Comparison of ENCODE assay signal across 31 cellular contexts in genomic region chr4:7369511-7369910, GRCh38.
"Had no signal": no experiment of that assay in that cellular context is flagged by ENCODE, and none has a peak within 500 bp of the region (broad histone marks: within the 10 kb centered on the region; RNA-seq: fewer than 3 reads in every experiment).

No MANE protein-coding gene starts in this region.

- FAIRE-seq: colon had no signal

- H3K36me3 ChIP-seq: adrenal gland, esophagus muscularis mucosa, gastrocnemius medialis, WERI-Rb-1 had no signal

- ATAC-seq: activated CD4-positive, alpha-beta T cell treated with anti-CD3 and anti-CD28 coated beads for 36 hours; activated CD4-positive, CD25-positive, alpha-beta regulatory T cell treated with anti-CD3 and anti-CD28 coated beads, Interleukin-2, amount 50 U/mL, for 24 hours; activated CD8-positive, alpha-beta memory T cell treated with anti-CD3 and anti-CD28 coated beads, Interleukin-2, amount 10 ng/mL, durations not matched to agents 7 days and 5 days; activated CD8-positive, alpha-beta T cell treated with anti-CD3 and anti-CD28 coated beads, Interleukin-2, amount 10 ng/mL, durations not matched to agents 7 days and 5 days; activated naive CD8-positive, alpha-beta T cell treated with anti-CD3 and anti-CD28 coated beads, Interleukin-2, amount 50 U/mL, for 24 hours; body of pancreas; effector memory CD8-positive, alpha-beta T cell; foreskin keratinocyte; gastrocnemius medialis; T-helper 17 cell had no signal

- H3K4me3 ChIP-seq: adrenal gland, body of pancreas, esophagus muscularis mucosa, gastrocnemius medialis had no signal

- H3K27me3 ChIP-seq: body of pancreas, esophagus muscularis mucosa had no signal

- H3K9me3 ChIP-seq: adrenal gland, body of pancreas, esophagus muscularis mucosa, gastrocnemius medialis had no signal

- H3K27ac ChIP-seq: adrenal gland, body of pancreas, esophagus muscularis mucosa, foreskin keratinocyte, gastrocnemius medialis, WERI-Rb-1 had no signal

- H3K4me1 ChIP-seq: adrenal gland, foreskin keratinocyte had no signal

- DNase-seq: activated B cell treated with CpG ODN at 0.5 μM for 24 hours; activated CD4-positive, alpha-beta memory T cell treated with anti-CD3 and anti-CD28 coated beads for 36 hours; activated CD4-positive, alpha-beta T cell treated with anti-CD3 and anti-CD28 coated beads for 36 hours; activated CD4-positive, alpha-beta T cell treated with anti-CD3 and anti-CD28 coated beads, Interleukin-2, amount 10 ng/mL, durations not matched to agents 24 days and 14 days; activated CD8-positive, alpha-beta memory T cell treated with anti-CD3 and anti-CD28 coated beads, Interleukin-2, amount 10 ng/mL, durations not matched to agents 7 days and 5 days; activated CD8-positive, alpha-beta memory T cell treated with anti-CD3 and anti-CD28 coated beads, Interleukin-2, amount 50 U/mL, for 4 hours; activated CD8-positive, alpha-beta T cell treated with anti-CD3 and anti-CD28 coated beads, Interleukin-2, amount 10 ng/mL, durations not matched to agents 7 days and 5 days; activated effector memory CD4-positive, alpha-beta T cell treated with anti-CD3 and anti-CD28 coated beads, Interleukin-2, amount 50 U/mL, for 16 hours; activated naive CD4-positive, alpha-beta T cell treated with anti-CD3 and anti-CD28 coated beads for 36 hours; activated naive CD8-positive, alpha-beta T cell treated with anti-CD3 and anti-CD28 coated beads for 36 hours; activated naive CD8-positive, alpha-beta T cell treated with anti-CD3 and anti-CD28 coated beads, Interleukin-2, amount 50 U/mL, for 24 hours; activated T-cell treated with anti-CD3 and anti-CD28 coated beads, Interleukin-2, amount 50 U/mL, for 1 hour; activated T-cell treated with anti-CD3 and anti-CD28 coated beads, Interleukin-2, amount 50 U/mL, for 48 hours; adrenal gland; amygdala; body of pancreas; caudate nucleus; cortex of kidney; dermis blood vessel endothelial cell; effector CD4-positive, alpha-beta T cell; effector memory CD8-positive, alpha-beta T cell; erythroblast; foreskin keratinocyte; gastrocnemius medialis; T-helper 1 cell; T-helper 17 cell; T1000; WERI-Rb-1 had no signal
